Comparison of ENCODE assay signal across 23 cellular contexts in the genomic region with DNA sequence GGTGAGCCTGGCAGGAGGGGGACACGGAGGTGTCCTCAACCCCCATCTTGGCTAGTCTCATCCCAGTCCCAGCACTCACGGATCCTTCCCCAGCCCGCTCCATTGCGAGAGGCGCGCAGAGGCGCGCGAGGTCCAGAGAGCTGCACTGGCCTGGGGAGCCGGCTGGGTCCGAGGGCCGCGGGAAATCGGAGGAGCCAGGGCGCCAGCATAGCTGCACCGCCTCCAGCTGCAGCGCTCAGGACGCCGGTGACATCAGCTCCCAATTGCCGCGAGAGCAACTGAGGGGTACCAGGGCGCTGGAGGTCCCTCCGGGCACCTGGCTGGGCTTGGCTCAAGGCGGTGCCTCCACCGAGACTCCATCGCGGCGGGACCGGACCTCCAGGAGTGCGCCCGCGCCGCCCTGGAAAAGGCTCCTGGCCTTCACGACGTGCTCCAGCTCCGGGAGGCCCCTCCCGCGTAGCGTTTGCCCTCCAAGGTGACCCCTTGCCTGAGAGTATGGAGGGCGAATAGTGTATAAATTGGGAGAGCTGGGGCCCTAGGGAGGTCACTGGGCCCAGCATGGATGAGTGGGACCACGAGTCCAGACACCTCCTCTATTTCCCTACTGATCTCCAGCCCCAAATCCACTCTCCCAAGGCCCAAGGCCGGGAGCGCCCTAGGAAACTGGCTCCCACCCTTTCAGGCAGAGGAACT. TPM values are rescaled to one million over a fixed set of nuclear protein-coding genes. Genes with fewer than 3 reads are reported as not detected.
DNase-seq lines count a peak whose midpoint lies in the region; ATAC-seq and TF ChIP-seq lines count a peak whose summit lies in the region.
"Had no signal": no experiment of that assay in that cellular context is flagged by ENCODE, and none has a peak within 500 bp of the region (broad histone marks: within the 10 kb centered on the region; RNA-seq: fewer than 3 reads in every experiment).

No MANE protein-coding gene starts in this region.

- no peak overlapping the region for H2AFZ ChIP-seq in Loucy (ENCODE audit: low read length)
- H2AFZ ChIP-seq: GM23248, neural progenitor cell had no signal

- TF ChIP-seq EP300 in esophagus muscularis mucosa (IDR thresholded peaks at IDR 0.05): no peak
- TF ChIP-seq EP300 in sigmoid colon (IDR thresholded peaks at IDR 0.05): no peak

- intact Hi-C loops in Caco-2 (cut with micrococcal nuclease; ENCODE audit: unreplicated experiment): no loop called here
- intact Hi-C loops in esophagus muscularis mucosa (cut with DNase I): no loop called here
- intact Hi-C loops in sigmoid colon (cut with DNase I): no loop called here

- TF ChIP-seq POLR2A in esophagus muscularis mucosa (IDR thresholded peaks at IDR 0.05; ENCODE audit: low read depth) (no peak), sigmoid colon (IDR thresholded peaks at IDR 0.05) (no peak)

- H3K36me3 ChIP-seq in Caco-2 (ENCODE audit: control insufficient read depth, insufficient read depth, low read length): peaks cover 8% of the 10 kb centered on the region; the same call in 1 of the 2 replicates
- H3K36me3 ChIP-seq in Loucy (ENCODE audit: insufficient read depth, low read length): no peaks in the 10 kb centered on the region
- peaks cover 8 to 18% (median 15%) of the 10 kb centered on the region in 4 donors for H3K36me3 ChIP-seq in esophagus muscularis mucosa
- peaks cover 0 to 22% (median 3%) of the 10 kb centered on the region in 4 donors for H3K36me3 ChIP-seq in sigmoid colon
- H3K36me3 ChIP-seq: neural progenitor cell, WERI-Rb-1 had no signal

- H3K9me3 ChIP-seq in Caco-2 (no peaks in the 10 kb centered on the region), Loucy (ENCODE audit: insufficient read depth, low read depth, low read length) (no peaks in the 10 kb centered on the region), esophagus muscularis mucosa (no peaks in the 10 kb centered on the region), sigmoid colon (no peaks in the 10 kb centered on the region)
- H3K9me3 ChIP-seq: left lung, SK-N-SH had no signal

- no peak overlapping the region for H3K4me3 Mint-ChIP-seq in Caco-2 (ENCODE audit: unreplicated experiment)
- no peak overlapping the region for H3K4me3 Mint-ChIP-seq in activated T-cell treated with anti-CD3 and anti-CD28 coated beads, Interleukin-2, amount 50 U/mL, for 24 hours
- H3K4me3 Mint-ChIP-seq: CD4-positive, alpha-beta T cell; central memory CD8-positive, alpha-beta T cell; effector memory CD8-positive, alpha-beta T cell; neural progenitor cell; T-helper 2 cell treated with Interferon-gamma antibody and Interleukin-4, amounts not matched to agents 5 μg/mL and 100 μg/mL, for 36 hours had no signal

- peak overlapping the region in 2 of 4 donors; percentile 44 to 46 for H3K27ac ChIP-seq in esophagus muscularis mucosa (replicated peaks in 1 of 4)
- H3K27ac ChIP-seq in sigmoid colon: no peak overlapping the region
- H3K27ac ChIP-seq: GM23248, left lung, neural progenitor cell, WERI-Rb-1 had no signal

- H3K4me3 ChIP-seq in Caco-2 (ENCODE audit: low read depth, low read length) (no peak overlapping the region), Loucy (ENCODE audit: low read length, poor library complexity, severe bottlenecking) (no peak overlapping the region), esophagus muscularis mucosa (peak overlapping the region; percentile 10 to 19 (median 16)), sigmoid colon (peak overlapping the region in 3 of 4 donors; percentile 2 to 16 (median 5))
- H3K4me3 ChIP-seq: GM23248, left lung, neural progenitor cell had no signal

- no peak for ATAC-seq in HG03460 (IDR thresholded peaks at IDR 0.05; ENCODE audit: unreplicated experiment)
- ATAC-seq: effector memory CD8-positive, alpha-beta T cell; left lung had no signal

- H3K4me1 ChIP-seq in Caco-2 (peaks cover 5% of the 10 kb centered on the region; the same call in 1 of the 2 replicates), Loucy (ENCODE audit: insufficient read depth, low read length, poor library complexity, severe bottlenecking) (peaks cover 39% of the 10 kb centered on the region), esophagus muscularis mucosa (peaks cover 20 to 51% (median 44%) of the 10 kb centered on the region in 4 donors), sigmoid colon (peaks cover 0 to 49% (median 34%) of the 10 kb centered on the region in 4 donors)

- BruUV-seq in Caco-2 (replicated peaks; lab: Mats Ljungman, UMichigan): no TSS peak

- no peaks in the 10 kb centered on the region for H3F3A ChIP-seq in Loucy (ENCODE audit: low read depth)

- POLR2A ChIA-PET in Caco-2 (lab: Charles Lee): no interaction called here

- no peaks in the 10 kb centered on the region for H3K9me3 Mint-ChIP-seq in Caco-2 (ENCODE audit: unreplicated experiment)
- no peaks in the 10 kb centered on the region for H3K9me3 Mint-ChIP-seq in activated T-cell treated with anti-CD3 and anti-CD28 coated beads, Interleukin-2, amount 50 U/mL, for 24 hours
- H3K9me3 Mint-ChIP-seq: CD4-positive, alpha-beta T cell; central memory CD8-positive, alpha-beta T cell; effector memory CD8-positive, alpha-beta T cell; neural progenitor cell; T-helper 2 cell treated with Interferon-gamma antibody and Interleukin-4, amounts not matched to agents 5 μg/mL and 100 μg/mL, for 36 hours had no signal

- H3K9me2 ChIP-seq in Loucy (replicated peaks; ENCODE audit: low read depth, low read length): no peaks in the 10 kb centered on the region
- H3K9me2 ChIP-seq: SK-N-SH had no signal

- no peaks in the 10 kb centered on the region for H3K27me3 Mint-ChIP-seq in Caco-2 (ENCODE audit: insufficient read depth, unreplicated experiment)
- H3K27me3 Mint-ChIP-seq in activated T-cell treated with anti-CD3 and anti-CD28 coated beads, Interleukin-2, amount 50 U/mL, for 24 hours: peaks cover 27% of the 10 kb centered on the region

- peaks cover 13% of the 10 kb centered on the region for H3K4me1 Mint-ChIP-seq in Caco-2 (ENCODE audit: low read depth, unreplicated experiment)
- H3K4me1 Mint-ChIP-seq in activated T-cell treated with anti-CD3 and anti-CD28 coated beads, Interleukin-2, amount 50 U/mL, for 24 hours (ENCODE audit: low read depth): peaks cover 10% of the 10 kb centered on the region

- peak overlapping the region; percentile 75 for H3K27ac Mint-ChIP-seq in Caco-2 (ENCODE audit: unreplicated experiment)
- H3K27ac Mint-ChIP-seq in activated T-cell treated with anti-CD3 and anti-CD28 coated beads, Interleukin-2, amount 50 U/mL, for 24 hours: no peak overlapping the region
- H3K27ac Mint-ChIP-seq: CD4-positive, alpha-beta T cell; T-helper 2 cell treated with Interferon-gamma antibody and Interleukin-4, amounts not matched to agents 5 μg/mL and 100 μg/mL, for 36 hours had no signal

- WGBS in esophagus muscularis mucosa: 77% methylated on average over 24 of the region's 43 CpGs
- WGBS in sigmoid colon, 2 donors: 85 to 93% methylated on average over 43 of the region's 43 CpGs

- peak overlapping the region; percentile 99 for H3K4me2 ChIP-seq in Loucy (ENCODE audit: low read depth, low read length, poor library complexity, severe bottlenecking)
- H3K4me2 ChIP-seq: neural progenitor cell, SK-N-SH had no signal

- DNase-seq in Caco-2 (no peak), esophagus muscularis mucosa (ENCODE audit: extremely low spot score) (no peak), sigmoid colon (no peak), NCI-H1694 (lab: John Stamatoyannopoulos, UW) (no peak), DMS114 treated with DMSO at 0.1 percent for 48 hours (lab: John Stamatoyannopoulos, UW; ENCODE audit: unreplicated experiment) (no peak)
- DNase-seq in activated T-cell treated with anti-CD3 and anti-CD28 coated beads, Interleukin-2, amount 50 U/mL, for 24 hours: no peak
- DNase-seq: activated CD4-positive, alpha-beta T cell treated with anti-CD3 and anti-CD28 coated beads, Interleukin-2, amount 50 U/mL, for 48 hours; activated naive CD4-positive, alpha-beta T cell; amygdala; CD4-positive, alpha-beta T cell; DMS53; effector memory CD8-positive, alpha-beta T cell; GM23248; left lung; NCI-H1105; NCI-H524 treated with DMSO at 0.1 percent for 48 hours; SK-N-SH; WERI-Rb-1 had no signal

- H3K27me3 ChIP-seq in Caco-2 (replicated peaks; ENCODE audit: control insufficient read depth, insufficient read depth, low read length): no peaks in the 10 kb centered on the region
- no peaks in the 10 kb centered on the region for H3K27me3 ChIP-seq in Loucy (ENCODE audit: insufficient read depth, low read length, poor library complexity, severe bottlenecking)
- peaks cover 0 to 3% (median 1%) of the 10 kb centered on the region in 4 donors for H3K27me3 ChIP-seq in esophagus muscularis mucosa
- H3K27me3 ChIP-seq in sigmoid colon: peaks cover 0 to 4% (median 0%) of the 10 kb centered on the region in 3 donors
- H3K27me3 ChIP-seq: neural progenitor cell had no signal

- no peak overlapping the region for H3K9ac ChIP-seq in Loucy (ENCODE audit: low read depth, low read length, poor library complexity, severe bottlenecking)
- H3K9ac ChIP-seq: GM23248, neural progenitor cell, SK-N-SH had no signal

- no peak for TF ChIP-seq CTCF in Caco-2 (IDR thresholded peaks at IDR 0.05; ENCODE audit: insufficient read depth in 1 of 2, low read depth in 1 of 2, low read length in 1 of 2, severe bottlenecking in 1 of 2, unreplicated experiment in 1 of 2)
- no peak for TF ChIP-seq CTCF in Loucy (conservative IDR thresholded peaks at IDR 0.05; ENCODE audit: low read length)
- TF ChIP-seq CTCF in esophagus muscularis mucosa (IDR thresholded peaks at IDR 0.05): no peak
- no peak for TF ChIP-seq CTCF in sigmoid colon (IDR thresholded peaks at IDR 0.05)

- H3K79me2 ChIP-seq in Loucy (ENCODE audit: insufficient read depth, low read length): peaks cover 24% of the 10 kb centered on the region; the same call in 1 of the 2 replicates

- peaks cover 2% of the 10 kb centered on the region for H4K20me1 ChIP-seq in Loucy (ENCODE audit: insufficient read depth, low read length, poor library complexity, severe bottlenecking)

- peaks cover 58% of the 10 kb centered on the region for H3K36me3 Mint-ChIP-seq in Caco-2 (ENCODE audit: insufficient read depth, unreplicated experiment)
- H3K36me3 Mint-ChIP-seq in activated T-cell treated with anti-CD3 and anti-CD28 coated beads, Interleukin-2, amount 50 U/mL, for 24 hours (ENCODE audit: low read depth): no peaks in the 10 kb centered on the region

- CTCF ChIA-PET in Caco-2 (lab: Charles Lee): no interaction called here

RNA-seq across cellular contexts. Expression of a gene that starts 5.5 kb away (rescaled TPM):
- total RNA-seq in Caco-2 (2022) (123 and 139 TPM in 2 replicates), esophagus muscularis mucosa (10 to 100 TPM in 2 of 4 donors, 1 to 10 TPM in 2; 8.4 to 14.1 (median 11.3) TPM), sigmoid colon (10 to 100 TPM; 13.5 to 20.0 (median 17.0) TPM)
- 10 to 100 TPM; 15.0 to 44.6 (median 16.2) TPM for polyA plus RNA-seq in sigmoid colon

RNA-seq across cellular contexts. Expression of a gene that starts 14.7 kb away (rescaled TPM):
- 8.4 and 9.9 TPM in 2 replicates for total RNA-seq in Caco-2 (2022)
- total RNA-seq in esophagus muscularis mucosa: 10 to 100 TPM in 2 of 4 donors, 1 to 10 TPM in 2; 7.6 to 14.6 (median 11.9) TPM
- total RNA-seq in sigmoid colon: 10 to 100 TPM in 2 of 4 donors, 1 to 10 TPM in 2; 7.5 to 13.3 (median 9.8) TPM
- 10 to 100 TPM in 1 of 3 donors, 1 to 10 TPM in 2; 3.0 to 13.6 (median 3.2) TPM for polyA plus RNA-seq in sigmoid colon

RNA-seq across cellular contexts. Expression of a gene that starts 14.8 kb away (rescaled TPM):
- 0.84 and 1.7 TPM in 2 replicates for total RNA-seq in Caco-2 (2022)
- total RNA-seq in esophagus muscularis mucosa: 1 to 10 TPM in 3 of 4 donors, under 1 TPM in 1; 0.66 to 4.6 (median 3.2) TPM
- total RNA-seq in sigmoid colon: 1 to 10 TPM in 3 of 4 donors, not detected in 1; 1.4 to 2.2 (median 2.0) TPM
- polyA plus RNA-seq in sigmoid colon: 1 to 10 TPM in 2 of 3 donors, under 1 TPM in 1; 0.46 to 2.0 (median 1.8) TPM

RNA-seq across cellular contexts. Expression of a gene that starts 18.6 kb away (rescaled TPM):
- total RNA-seq in Caco-2 (2022) (25.2 and 29.1 TPM in 2 replicates), esophagus muscularis mucosa (10 to 100 TPM in 3 of 4 donors, 1 to 10 TPM in 1; 8.7 to 16.6 (median 10.6) TPM), sigmoid colon (10 to 100 TPM in 2 of 4 donors, 1 to 10 TPM in 2; 7.5 to 41.8 (median 15.0) TPM)
- polyA plus RNA-seq in sigmoid colon: 10 to 100 TPM; 12.9 to 36.9 (median 19.2) TPM

RNA-seq across cellular contexts. Expression of a gene that starts 22.0 kb away (rescaled TPM):
- total RNA-seq in Caco-2 (2022): 53.4 and 54.8 TPM in 2 replicates
- 10 to 100 TPM; 40.0 to 56.4 (median 47.2) TPM for total RNA-seq in esophagus muscularis mucosa
- 10 to 100 TPM; 63.1 to 89.2 (median 74.1) TPM for total RNA-seq in sigmoid colon
- polyA plus RNA-seq in sigmoid colon: 10 to 100 TPM; 59.2 to 61.3 (median 59.3) TPM

Comparison
In these comparisons a context has a peak if more than half of its experiments do, and no peak if none do; other contexts are left out.
1. H3K4me3 ChIP-seq: peak in esophagus muscularis mucosa (4 of 4) and sigmoid colon (3 of 4); none in Caco-2 (single experiment) and Loucy (single experiment).